1 cellular context compared by ENCODE assay signal in genomic region chr10:80662429-80663211, GRCh38.
A peak's percentile ranks its signal among the peaks of the same experiment; 100 is the strongest.
TF ChIP-seq lines count a peak whose summit lies in the region.

No MANE protein-coding gene starts in this region.

TF ChIP-seq in GM12878, 131 proteins besides CTCF, POLR2A, EP300 and RAD21 (continued from another document):
- TF ChIP-seq, protein P1, sequence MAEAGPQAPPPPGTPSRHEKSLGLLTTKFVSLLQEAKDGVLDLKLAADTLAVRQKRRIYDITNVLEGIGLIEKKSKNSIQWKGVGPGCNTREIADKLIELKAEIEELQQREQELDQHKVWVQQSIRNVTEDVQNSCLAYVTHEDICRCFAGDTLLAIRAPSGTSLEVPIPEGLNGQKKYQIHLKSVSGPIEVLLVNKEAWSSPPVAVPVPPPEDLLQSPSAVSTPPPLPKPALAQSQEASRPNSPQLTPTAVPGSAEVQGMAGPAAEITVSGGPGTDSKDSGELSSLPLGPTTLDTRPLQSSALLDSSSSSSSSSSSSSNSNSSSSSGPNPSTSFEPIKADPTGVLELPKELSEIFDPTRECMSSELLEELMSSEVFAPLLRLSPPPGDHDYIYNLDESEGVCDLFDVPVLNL (IDR thresholded peaks at IDR 0.05; ENCODE audit: low read depth, low read length), result no peak
- TF ChIP-seq SMC3 (IDR thresholded peaks at IDR 0.05; ENCODE audit: borderline replicate concordance, low read length), result peak; percentile 34; the same call in 1 of the 2 replicates
- TF ChIP-seq ZNF217 (IDR thresholded peaks at IDR 0.05), result no peak
- no peak for TF ChIP-seq ZNF592 (IDR thresholded peaks at IDR 0.05)
- 0 out of 2 replicates have a peak, but pooled peaks have one; percentile 30 for TF ChIP-seq RELB (IDR thresholded peaks at IDR 0.05; ENCODE audit: low read depth)
- peak; percentile 44; the same call in 1 of the 2 replicates for TF ChIP-seq GATAD2B (conservative IDR thresholded peaks at IDR 0.05; ENCODE audit: low read depth)
- no peak for TF ChIP-seq SIN3A (IDR thresholded peaks at IDR 0.05; ENCODE audit: low read depth, low read length)
- no peak for TF ChIP-seq HSF1 (IDR thresholded peaks at IDR 0.05; ENCODE audit: low read depth, low read length)
- TF ChIP-seq MEF2B (IDR thresholded peaks at IDR 0.05; ENCODE audit: partially characterized antibody, poor library complexity, severe bottlenecking), result no peak
- peak; percentile 64 for TF ChIP-seq IKZF1 (conservative IDR thresholded peaks at IDR 0.05)
- no peak for TF ChIP-seq ZNF384 (IDR thresholded peaks at IDR 0.05; ENCODE audit: borderline replicate concordance, low read depth, low read length)
- TF ChIP-seq CHD4 (IDR thresholded peaks at IDR 0.05), result no peak
- TF ChIP-seq EZH2 (IDR thresholded peaks at IDR 0.05; ENCODE audit: borderline replicate concordance, control insufficient read depth, low read depth, low read length), result no peak
- no peak for TF ChIP-seq CREM (IDR thresholded peaks at IDR 0.05; ENCODE audit: low read depth)
- TF ChIP-seq ZBED1 (IDR thresholded peaks at IDR 0.05; ENCODE audit: borderline replicate concordance), result no peak
- TF ChIP-seq MEF2A (IDR thresholded peaks at IDR 0.05; ENCODE audit: insufficient read depth, low read depth, low read length), result no peak
- TF ChIP-seq HDGF (IDR thresholded peaks at IDR 0.05), result no peak
